ENCODE assay signal across 29 cellular contexts in genomic region chr15:72911658-72912057, GRCh38.
"Had no signal": no experiment of that assay in that cellular context is flagged by ENCODE, and none has a peak within 500 bp of the region (broad histone marks: within the 10 kb centered on the region; RNA-seq: fewer than 3 reads in every experiment).

No MANE protein-coding gene starts in this region.

- ATAC-seq: activated naive CD4-positive, alpha-beta T cell treated with anti-CD3 and anti-CD28 coated beads, Interleukin-2, amount 50 U/mL, for 72 hours; activated T-cell treated with anti-CD3 and anti-CD28 coated beads, Interleukin-2, amount 50 U/mL, for 72 hours; effector memory CD8-positive, alpha-beta T cell; foreskin keratinocyte; gastrocnemius medialis; T-helper 17 cell; WTC11 had no signal

- H3K27ac ChIP-seq: ascending aorta, breast epithelium, cardiac muscle cell, coronary artery, dorsolateral prefrontal cortex, esophagus muscularis mucosa, foreskin keratinocyte, gastrocnemius medialis had no signal

- DNase-seq: activated CD4-positive, alpha-beta memory T cell treated with anti-CD3 and anti-CD28 coated beads, Interleukin-2, amount 10 ng/mL, durations not matched to agents 7 days and 5 days; activated CD4-positive, alpha-beta T cell treated with anti-CD3 and anti-CD28 coated beads for 1 hour; activated CD4-positive, alpha-beta T cell treated with anti-CD3 and anti-CD28 coated beads for 4 hours; activated CD4-positive, alpha-beta T cell treated with anti-CD3 and anti-CD28 coated beads, Interleukin-2, amount 10 ng/mL, durations not matched to agents 7 days and 5 days; activated CD4-positive, alpha-beta T cell treated with anti-CD3 and anti-CD28 coated beads, Interleukin-2, amount 50 U/mL, for 4 hours; activated CD8-positive, alpha-beta memory T cell treated with anti-CD3 and anti-CD28 coated beads, Interleukin-2, amount 50 U/mL, for 48 hours; activated gamma-delta T cell; activated naive CD4-positive, alpha-beta T cell; activated naive CD4-positive, alpha-beta T cell treated with anti-CD3 and anti-CD28 coated beads, Interleukin-2, amount 10 ng/mL, durations not matched to agents 7 days and 5 days; activated naive CD8-positive, alpha-beta T cell treated with anti-CD3 and anti-CD28 coated beads, Interleukin-2, amount 10 ng/mL, durations not matched to agents 7 days and 5 days; activated T-cell treated with anti-CD3 and anti-CD28 coated beads for 4 hours; activated T-cell treated with anti-CD3 and anti-CD28 coated beads, Interleukin-2, amount 50 U/mL, for 24 hours; activated T-cell treated with anti-CD3 and anti-CD28 coated beads, Interleukin-2, amount 50 U/mL, for 72 hours; central memory CD4-positive, alpha-beta T cell; cerebellar nuclear complex; dorsolateral prefrontal cortex; effector memory CD8-positive, alpha-beta T cell; erythroblast; foreskin keratinocyte; gastrocnemius medialis; T-helper 1 cell; T-helper 17 cell had no signal

- H3K4me3 ChIP-seq: ascending aorta, breast epithelium, cardiac muscle cell, coronary artery, dorsolateral prefrontal cortex, esophagus muscularis mucosa, gastrocnemius medialis had no signal

- H3K4me1 ChIP-seq: ascending aorta, breast epithelium, esophagus muscularis mucosa, foreskin keratinocyte, gastrocnemius medialis had no signal

- H3K27me3 ChIP-seq: ascending aorta, breast epithelium, cardiac muscle cell, esophagus muscularis mucosa, gastrocnemius medialis had no signal

- H3K9me3 ChIP-seq: ascending aorta, breast epithelium, esophagus muscularis mucosa, gastrocnemius medialis had no signal

- H3K36me3 ChIP-seq: ascending aorta, breast epithelium, cardiac muscle cell, esophagus muscularis mucosa, gastrocnemius medialis had no signal
